Comparison of ENCODE assay signal across 14 cellular contexts in the genomic region with DNA sequence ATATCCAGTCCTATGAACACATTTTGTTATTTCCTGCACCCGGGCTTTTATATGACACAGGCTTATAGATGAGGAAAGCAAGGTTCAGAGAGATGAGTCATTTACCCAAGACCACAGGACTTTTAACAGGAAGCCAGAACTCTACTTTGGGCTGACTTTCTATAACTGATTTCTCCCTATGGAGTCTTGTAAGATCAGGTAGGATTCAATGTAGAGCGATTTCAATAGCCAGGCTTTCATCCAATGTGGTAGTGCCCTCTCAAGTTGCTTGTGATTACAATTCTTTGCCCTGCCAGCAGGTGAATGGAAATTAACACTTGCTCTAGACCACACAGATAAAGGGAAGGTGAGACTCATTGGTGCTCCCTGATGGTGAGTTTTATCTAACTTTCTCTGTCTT.
DNase-seq lines count a peak whose midpoint lies in the region; ATAC-seq, FAIRE-seq and TF ChIP-seq lines count a peak whose summit lies in the region.
"Had no signal": no experiment of that assay in that cellular context is flagged by ENCODE, and none has a peak within 500 bp of the region (broad histone marks: within the 10 kb centered on the region; RNA-seq: fewer than 3 reads in every experiment).

No MANE protein-coding gene starts in this region.

- H3K4me3 ChIP-seq in fibroblast of lung (replicated peaks in 1 of 4; ENCODE audit: control extremely low read depth in 1 of 4, insufficient read depth in 1 of 4, low read depth in 3 of 4, low read length in 4 of 4) (no peak overlapping the region), osteoblast (ENCODE audit: insufficient read depth, low read length) (no peak overlapping the region)
- H3K4me3 ChIP-seq: lower lobe of right lung, SJCRH30 had no signal

- DNase-seq in Daoy (ENCODE audit: low read depth), result peak; percentile 63
- DNase-seq in HT-29 (ENCODE audit: low spot score), result peak; percentile 63
- DNase-seq in RCC 7860 (ENCODE audit: low spot score), result peak; percentile 24
- peak; percentile 19 to 61 for DNase-seq in fibroblast of lung (ENCODE audit: low read depth in 2 of 2)
- no peak for DNase-seq in osteoblast (ENCODE audit: insufficient read length, low spot score, missing footprints)
- DNase-seq in hippocampal formation (lab: John Stamatoyannopoulos, UW), result no peak
- DNase-seq: activated naive CD4-positive, alpha-beta T cell treated with anti-CD3 and anti-CD28 coated beads for 36 hours; lower lobe of right lung; NCI-H446 treated with DMSO at 0.1 percent for 48 hours; SJCRH30; stimulated activated naive CD8-positive, alpha-beta T cell treated with anti-CD3 and anti-CD28 coated beads, Interleukin-15, Interleukin-2, amounts not matched to agents 100 U/mL and 50 U/mL, for 24 hours; WERI-Rb-1 had no signal

- H2AFZ ChIP-seq in fibroblast of lung (ENCODE audit: low read length), result no peak overlapping the region
- no peak overlapping the region for H2AFZ ChIP-seq in osteoblast (ENCODE audit: low read length)

- H3K9me3 ChIP-seq in fibroblast of lung (ENCODE audit: control insufficient read depth, insufficient read depth, low read depth, low read length) (no peaks in the 10 kb centered on the region), osteoblast (ENCODE audit: low read depth, low read length) (no peaks in the 10 kb centered on the region)
- H3K9me3 ChIP-seq: lower lobe of right lung, SJCRH30 had no signal

- H3K4me1 ChIP-seq in fibroblast of lung (ENCODE audit: control insufficient read depth, extremely low read depth, insufficient read depth, low read length), result no peaks in the 10 kb centered on the region
- H3K4me1 ChIP-seq in osteoblast (ENCODE audit: insufficient read depth, low read length), result no peaks in the 10 kb centered on the region
- H3K4me1 ChIP-seq: lower lobe of right lung had no signal

- H4K20me1 ChIP-seq in fibroblast of lung (ENCODE audit: control insufficient read depth, extremely low read depth, insufficient read depth, low read length) (no peaks in the 10 kb centered on the region), osteoblast (ENCODE audit: insufficient read depth, low read length) (no peaks in the 10 kb centered on the region)

- no peaks in the 10 kb centered on the region for H3K79me2 ChIP-seq in fibroblast of lung (ENCODE audit: control insufficient read depth, insufficient read depth, low read length)
- no peaks in the 10 kb centered on the region for H3K79me2 ChIP-seq in osteoblast (ENCODE audit: insufficient read depth, low read length)

- H3K27ac ChIP-seq in fibroblast of lung (ENCODE audit: insufficient read depth, low read length), result no peak overlapping the region
- H3K27ac ChIP-seq in osteoblast (ENCODE audit: low read depth, low read length), result no peak overlapping the region
- H3K27ac ChIP-seq: lower lobe of right lung, SJCRH30, WERI-Rb-1 had no signal

- no peak overlapping the region for H3K9ac ChIP-seq in fibroblast of lung (ENCODE audit: insufficient read depth, low read length)

- H3K36me3 ChIP-seq in fibroblast of lung (ENCODE audit: control insufficient read depth, insufficient read depth, low read length) (no peaks in the 10 kb centered on the region), osteoblast (ENCODE audit: insufficient read depth, low read length) (no peaks in the 10 kb centered on the region)
- H3K36me3 ChIP-seq: lower lobe of right lung, SJCRH30, WERI-Rb-1 had no signal

- FAIRE-seq in RCC 7860 (lab: Jason Lieb, UNC), result no peak

- no peak for ATAC-seq in HG03378 (IDR thresholded peaks at IDR 0.05; ENCODE audit: unreplicated experiment)
- no peak for ATAC-seq in activated CD4-positive, CD25-positive, alpha-beta regulatory T cell treated with anti-CD3 and anti-CD28 coated beads, Interleukin-2, amount 50 U/mL, for 24 hours
- ATAC-seq: lower lobe of right lung; stimulated activated naive CD8-positive, alpha-beta T cell treated with anti-CD3 and anti-CD28 coated beads, Interleukin-15, Interleukin-2, amounts not matched to agents 100 U/mL and 50 U/mL, for 24 hours had no signal

- H3K4me2 ChIP-seq in fibroblast of lung (ENCODE audit: extremely low read depth, insufficient read depth, low read length), result no peak overlapping the region
- no peak overlapping the region for H3K4me2 ChIP-seq in osteoblast (ENCODE audit: insufficient read depth, low read length)

- H3K27me3 ChIP-seq in fibroblast of lung (ENCODE audit: control insufficient read depth, insufficient read depth, low read length) (no peaks in the 10 kb centered on the region), osteoblast (ENCODE audit: insufficient read depth, low read length) (no peaks in the 10 kb centered on the region)
- H3K27me3 ChIP-seq: SJCRH30 had no signal

- TF ChIP-seq CTCF in fibroblast of lung (conservative IDR thresholded peaks at IDR 0.05 in 1 of 2, IDR thresholded peaks at IDR 0.05 in 1 of 2; ENCODE audit: low read depth in 1 of 2, low read length in 2 of 2) (no peak), osteoblast (IDR thresholded peaks at IDR 0.05; ENCODE audit: extremely low read depth, low read depth, low read length) (no peak)

Comparison
In these comparisons a context has a peak if more than half of its experiments do, and no peak if none do; other contexts are left out.
1. DNase-seq: peak in Daoy (single experiment), HT-29 (single experiment), RCC 7860 (single experiment) and fibroblast of lung (2 of 2); none in osteoblast (single experiment) and hippocampal formation (0 of 2).